In the genomic region with DNA sequence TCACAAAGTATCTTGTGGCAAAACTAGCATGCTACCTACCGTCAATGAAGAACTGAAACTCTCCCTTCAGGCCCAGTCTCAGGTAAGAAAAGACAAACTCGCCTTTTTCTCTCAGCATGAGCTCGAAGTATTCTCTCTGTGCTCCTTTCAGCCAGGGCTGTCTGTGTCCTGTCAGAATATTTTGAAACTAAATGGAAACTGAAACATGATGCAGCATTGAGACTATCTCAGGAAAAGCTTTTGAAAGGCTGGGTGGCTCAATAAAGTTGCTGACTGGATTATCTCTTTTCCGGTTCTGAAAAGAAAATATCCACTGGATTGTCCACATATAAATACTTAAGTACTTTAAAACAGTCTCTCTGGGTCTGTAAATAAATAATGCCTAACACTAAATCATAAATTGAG, we compare ENCODE assay signal across 8 cellular contexts. TPM values are rescaled to one million over a fixed set of nuclear protein-coding genes. Genes with fewer than 3 reads are reported as not detected.
A peak's percentile ranks its signal among the peaks of the same experiment; 100 is the strongest.
DNase-seq lines count a peak whose midpoint lies in the region; ATAC-seq, FAIRE-seq and TF ChIP-seq lines count a peak whose summit lies in the region.

No MANE protein-coding gene starts in this region.

- no peaks in the 10 kb centered on the region for H3K79me2 ChIP-seq in neural progenitor cell (ENCODE audit: low read depth)

- no peak for DNase-seq in GM12892 (ENCODE audit: insufficient read length)
- DNase-seq in neural progenitor cell (ENCODE audit: low spot score) = no peak
- DNase-seq in CD1c-positive myeloid dendritic cell (ENCODE audit: extremely low spot score) = no peak
- no peak for DNase-seq in T-helper 1 cell
- DNase-seq in iPS-NIHi11 (ENCODE audit: low spot score) = no peak
- no peak for DNase-seq in NCI-H1092 (lab: John Stamatoyannopoulos, UW)

- H4K20me1 ChIP-seq in neural progenitor cell (ENCODE audit: low read depth) = no peaks in the 10 kb centered on the region

- H3K4me2 ChIP-seq in neural progenitor cell = peak overlapping the region; percentile 39

- FAIRE-seq in GM12892 (lab: Jason Lieb, UNC) = peak; percentile 64

- H3K4me1 Mint-ChIP-seq in brain (peaks cover 16% of the 10 kb centered on the region), neural progenitor cell (peaks cover 27% of the 10 kb centered on the region)

- H3K4me3 ChIP-seq in neural progenitor cell = no peak overlapping the region

- no peak for TF ChIP-seq POLR2A in GM12892 (IDR thresholded peaks at IDR 0.05; ENCODE audit: low read depth, low read length)

- no peak overlapping the region for H3K27ac ChIP-seq in neural progenitor cell

- H3K4me1 ChIP-seq in neural progenitor cell = no peaks in the 10 kb centered on the region

- no peaks in the 10 kb centered on the region for H3K27me3 ChIP-seq in neural progenitor cell

- H3K27ac Mint-ChIP-seq in brain (peak overlapping the region in 2 of 5 experiments; percentile 37 to 82), neural progenitor cell (peak overlapping the region; percentile 88)

- H3K4me3 Mint-ChIP-seq in brain (peak overlapping the region in 3 of 5 experiments; percentile 42 to 71 (median 53)), neural progenitor cell (peak overlapping the region; percentile 71)

- no peak for TF ChIP-seq CTCF in brain (conservative IDR thresholded peaks at IDR 0.05)
- no peak for TF ChIP-seq CTCF in neural progenitor cell (IDR thresholded peaks at IDR 0.05)

- H3K36me3 Mint-ChIP-seq in brain (no peaks in the 10 kb centered on the region), neural progenitor cell (peaks cover 10% of the 10 kb centered on the region)

- H3K9ac ChIP-seq in neural progenitor cell = no peak overlapping the region

- H3K27me3 Mint-ChIP-seq in brain (no peaks in the 10 kb centered on the region), neural progenitor cell (ENCODE audit: insufficient read depth, low read depth) (peaks cover 4% of the 10 kb centered on the region)

- peaks cover 5% of the 10 kb centered on the region for H3F3A ChIP-seq in neural progenitor cell (ENCODE audit: low read depth)

- peak; percentile 93 for ATAC-seq in HG02852 (IDR thresholded peaks at IDR 0.05; ENCODE audit: unreplicated experiment)

- peak overlapping the region; percentile 84 for H2AFZ ChIP-seq in neural progenitor cell (replicated peaks)

- no peaks in the 10 kb centered on the region for H3K36me3 ChIP-seq in neural progenitor cell

- H3K9me3 Mint-ChIP-seq in brain = peaks cover 0 to 13% (median 10%) of the 10 kb centered on the region in 5 experiments
- H3K9me3 Mint-ChIP-seq in neural progenitor cell = peaks cover 24% of the 10 kb centered on the region

- H3K9me3 ChIP-seq in neural progenitor cell (ENCODE audit: low read depth) = no peaks in the 10 kb centered on the region

RNA-seq across cellular contexts. Expression of a gene that starts 0.7 kb away (rescaled TPM):
- not detected for polyA plus RNA-seq in GM12892 (2012; ENCODE audit: missing spikeins)
- polyA plus RNA-seq in brain (ENCODE audit: insufficient read depth, low read depth, low replicate concordance) = 0.20 TPM
- 0.07 and 0.09 TPM in 2 replicates for total RNA-seq in neural progenitor cell (ENCODE audit: low replicate concordance)

RNA-seq across cellular contexts. Expression of a gene that starts 33.3 kb away (rescaled TPM):
- polyA plus RNA-seq in GM12892 (2012; ENCODE audit: missing spikeins) = not detected
- polyA plus RNA-seq in brain (ENCODE audit: insufficient read depth, low read depth, low replicate concordance) = not detected
- not detected in 2 replicates for total RNA-seq in neural progenitor cell (ENCODE audit: low replicate concordance)

RNA-seq across cellular contexts. Expression of a gene that starts 41.4 kb away (rescaled TPM):
- polyA plus RNA-seq in GM12892 (2012; ENCODE audit: missing spikeins) = not detected
- polyA plus RNA-seq in brain (ENCODE audit: insufficient read depth, low read depth, low replicate concordance) = not detected
- total RNA-seq in neural progenitor cell (ENCODE audit: low replicate concordance) = not detected in 2 replicates

RNA-seq across cellular contexts. Expression of a gene that starts 51.0 kb away (rescaled TPM):
- polyA plus RNA-seq in GM12892 (2012; ENCODE audit: missing spikeins) = 34.9 TPM
- 1.2 TPM for polyA plus RNA-seq in brain (ENCODE audit: insufficient read depth, low read depth, low replicate concordance)
- total RNA-seq in neural progenitor cell (ENCODE audit: low replicate concordance) = 1.3 TPM in 1 of 2 replicates, not detected in the other

RNA-seq across cellular contexts. Expression of a gene that starts 59.1 kb away (rescaled TPM):
- polyA plus RNA-seq in GM12892 (2012; ENCODE audit: missing spikeins) = 62.7 TPM
- polyA plus RNA-seq in brain (ENCODE audit: insufficient read depth, low read depth, low replicate concordance) = 36.2 TPM
- total RNA-seq in neural progenitor cell (ENCODE audit: low replicate concordance) = 28.0 and 43.2 TPM in 2 replicates
